17 cellular contexts compared by ENCODE assay signal in the genomic region with DNA sequence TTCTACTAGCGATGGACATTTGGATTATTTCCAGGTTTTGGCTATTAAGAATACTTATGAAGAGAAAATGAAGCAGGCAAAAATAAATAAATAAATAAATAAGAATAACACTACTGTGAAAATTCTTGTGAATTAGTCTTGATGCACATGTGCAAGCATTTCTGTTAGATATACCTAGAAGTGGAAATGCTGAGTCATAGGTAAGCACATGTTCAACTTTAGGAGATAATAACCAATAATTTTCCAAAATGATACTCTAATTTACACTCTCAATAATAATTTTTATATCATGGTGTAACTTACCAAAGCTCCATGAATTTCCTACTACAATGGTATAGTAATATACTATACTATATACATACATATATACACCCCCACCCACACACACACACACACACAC. TPM values are rescaled to one million over a fixed set of nuclear protein-coding genes. Genes with fewer than 3 reads are reported as not detected.
DNase-seq lines count a peak whose midpoint lies in the region; ATAC-seq, FAIRE-seq and TF ChIP-seq lines count a peak whose summit lies in the region.
"Had no signal": no experiment of that assay in that cellular context is flagged by ENCODE, and none has a peak within 500 bp of the region (broad histone marks: within the 10 kb centered on the region; RNA-seq: fewer than 3 reads in every experiment).

No MANE protein-coding gene starts in this region.

- no peaks in the 10 kb centered on the region for H4K20me1 ChIP-seq in HepG2 (ENCODE audit: insufficient read depth, low read length)

- no peak for DNase-seq in activated CD4-positive, alpha-beta memory T cell treated with anti-CD3 and anti-CD28 coated beads for 36 hours
- no peak for DNase-seq in activated CD4-positive, alpha-beta memory T cell treated with anti-CD3 and anti-CD28 coated beads, Interleukin-2, amount 10 ng/mL, durations not matched to agents 7 days and 5 days
- no peak for DNase-seq in HepG2 (ENCODE audit: low spot score)
- no peak for DNase-seq in right lobe of liver
- peak; percentile 16 for DNase-seq in OCI-M1 (lab: John Stamatoyannopoulos, UW)
- peak; percentile 13 for DNase-seq in iris pigment epithelial cell (ENCODE audit: low read depth)
- no peak for DNase-seq in nephron progenitor cell
- DNase-seq: BE2C; CD8-positive, alpha-beta T cell; COR-L47 had no signal

- TF ChIP-seq RAD21 in HepG2 (CRISPR knock-in tag; IDR thresholded peaks at IDR 0.05): no peak

- H3K4me3 Mint-ChIP-seq in activated CD4-positive, alpha-beta memory T cell treated with anti-CD3 and anti-CD28 coated beads for 36 hours: no peak overlapping the region
- no peak overlapping the region for H3K4me3 Mint-ChIP-seq in activated CD4-positive, alpha-beta memory T cell treated with anti-CD3 and anti-CD28 coated beads, Interleukin-2, amount 10 ng/mL, durations not matched to agents 7 days and 5 days
- no peak overlapping the region for H3K4me3 Mint-ChIP-seq in nephron progenitor cell
- H3K4me3 Mint-ChIP-seq: CD14-positive monocyte; CD8-positive, alpha-beta T cell had no signal

- H3K36me3 ChIP-seq in HepG2 (replicated peaks in 1 of 2; ENCODE audit: control insufficient read depth in 1 of 2, insufficient read depth in 2 of 2, low read length in 2 of 2): peaks cover 10 to 37% of the 10 kb centered on the region in 2 experiments
- peaks cover 0 to 27% (median 1%) of the 10 kb centered on the region in 4 donors for H3K36me3 ChIP-seq in right lobe of liver
- H3K36me3 ChIP-seq: BE2C had no signal

- H3K9me3 Mint-ChIP-seq in activated CD4-positive, alpha-beta memory T cell treated with anti-CD3 and anti-CD28 coated beads for 36 hours: no peaks in the 10 kb centered on the region
- H3K9me3 Mint-ChIP-seq in activated CD4-positive, alpha-beta memory T cell treated with anti-CD3 and anti-CD28 coated beads, Interleukin-2, amount 10 ng/mL, durations not matched to agents 7 days and 5 days: no peaks in the 10 kb centered on the region
- no peaks in the 10 kb centered on the region for H3K9me3 Mint-ChIP-seq in nephron progenitor cell
- H3K9me3 Mint-ChIP-seq: CD14-positive monocyte; CD8-positive, alpha-beta T cell had no signal

- peaks cover 3% of the 10 kb centered on the region for H3K4me1 Mint-ChIP-seq in activated CD4-positive, alpha-beta memory T cell treated with anti-CD3 and anti-CD28 coated beads for 36 hours (ENCODE audit: low read depth)
- H3K4me1 Mint-ChIP-seq in activated CD4-positive, alpha-beta memory T cell treated with anti-CD3 and anti-CD28 coated beads, Interleukin-2, amount 10 ng/mL, durations not matched to agents 7 days and 5 days: no peaks in the 10 kb centered on the region
- H3K4me1 Mint-ChIP-seq in nephron progenitor cell: no peaks in the 10 kb centered on the region

- POLR2A ChIA-PET in activated CD4-positive, alpha-beta memory T cell treated with anti-CD3 and anti-CD28 coated beads for 36 hours (lab: Charles Lee): no interaction called here
- POLR2A ChIA-PET in activated CD4-positive, alpha-beta memory T cell treated with anti-CD3 and anti-CD28 coated beads, Interleukin-2, amount 10 ng/mL, durations not matched to agents 7 days and 5 days (lab: Charles Lee): no interaction called here
- POLR2A ChIA-PET in HepG2 (lab: Yijun Ruan, JAX): no interaction called here

- 95% methylated on average over 1 of the region's 1 CpG for WGBS in HepG2 (ENCODE audit: low lambda C conversion rate)
- WGBS in right lobe of liver (ENCODE audit: insufficient coverage, low coverage, low lambda C conversion rate, missing lambda C conversion rate): 100% methylated on average over 1 of the region's 1 CpG

- ATAC-seq in HepG2 (no peak), right lobe of liver (no peak), GM21423 (IDR thresholded peaks at IDR 0.05; ENCODE audit: unreplicated experiment) (no peak)
- ATAC-seq: CD8-positive, alpha-beta T cell; HCT116 had no signal

- peaks cover 17% of the 10 kb centered on the region for H3K36me3 Mint-ChIP-seq in activated CD4-positive, alpha-beta memory T cell treated with anti-CD3 and anti-CD28 coated beads for 36 hours
- peaks cover 39% of the 10 kb centered on the region for H3K36me3 Mint-ChIP-seq in activated CD4-positive, alpha-beta memory T cell treated with anti-CD3 and anti-CD28 coated beads, Interleukin-2, amount 10 ng/mL, durations not matched to agents 7 days and 5 days (ENCODE audit: low read depth)
- no peaks in the 10 kb centered on the region for H3K36me3 Mint-ChIP-seq in nephron progenitor cell (ENCODE audit: low read depth)

- no peaks in the 10 kb centered on the region for H3K27me3 Mint-ChIP-seq in activated CD4-positive, alpha-beta memory T cell treated with anti-CD3 and anti-CD28 coated beads for 36 hours
- no peaks in the 10 kb centered on the region for H3K27me3 Mint-ChIP-seq in activated CD4-positive, alpha-beta memory T cell treated with anti-CD3 and anti-CD28 coated beads, Interleukin-2, amount 10 ng/mL, durations not matched to agents 7 days and 5 days
- H3K27me3 Mint-ChIP-seq in nephron progenitor cell (ENCODE audit: low read depth, poor library complexity): no peaks in the 10 kb centered on the region

- CTCF ChIA-PET in activated CD4-positive, alpha-beta memory T cell treated with anti-CD3 and anti-CD28 coated beads for 36 hours (lab: Charles Lee): no interaction called here
- CTCF ChIA-PET in activated CD4-positive, alpha-beta memory T cell treated with anti-CD3 and anti-CD28 coated beads, Interleukin-2, amount 10 ng/mL, durations not matched to agents 7 days and 5 days (lab: Charles Lee): interaction anchor here (0.9 to 1.5 kb wide), 2 partner anchors 95 to 119 kb away, joined by 5 to 6 read pairs; a partner anchor contains a TSS
- CTCF ChIA-PET in HepG2 (lab: Yijun Ruan, JAX; ENCODE audit: low intra/inter-chr PET ratio, low total read pairs): no interaction called here

- H3K27ac ChIP-seq in HepG2 (ENCODE audit: extremely low read length, insufficient read depth, low read length): no peak overlapping the region
- no peak overlapping the region for H3K27ac ChIP-seq in right lobe of liver
- H3K27ac ChIP-seq: HL-60 had no signal

- TF ChIP-seq CTCF in HepG2 (CRISPR knock-in tag; IDR thresholded peaks at IDR 0.05) (no peak), right lobe of liver (IDR thresholded peaks at IDR 0.05) (no peak), nephron progenitor cell (IDR thresholded peaks at IDR 0.05) (no peak)

- no peak overlapping the region for H2AFZ ChIP-seq in HepG2 (ENCODE audit: low read length)

- peak overlapping the region; percentile 44 for H3K27ac Mint-ChIP-seq in activated CD4-positive, alpha-beta memory T cell treated with anti-CD3 and anti-CD28 coated beads for 36 hours
- H3K27ac Mint-ChIP-seq in activated CD4-positive, alpha-beta memory T cell treated with anti-CD3 and anti-CD28 coated beads, Interleukin-2, amount 10 ng/mL, durations not matched to agents 7 days and 5 days: no peak overlapping the region
- no peak overlapping the region for H3K27ac Mint-ChIP-seq in nephron progenitor cell
- H3K27ac Mint-ChIP-seq: CD8-positive, alpha-beta T cell had no signal

- H3K79me2 ChIP-seq in HepG2 (ENCODE audit: insufficient read depth, low read length): no peaks in the 10 kb centered on the region

- in situ Hi-C loops in HepG2 (cut with HindIII; ENCODE audit: extremely low pct_ligation_motif_present, low pct_unique_long_range_greater_than_20kb): loop anchor here (25.0 kb wide), 1 partner anchor 339 kb away; a partner anchor contains a TSS

- TF ChIP-seq EP300 in HepG2 (IDR thresholded peaks at IDR 0.05; ENCODE audit: low read depth in 2 of 2, low read length in 2 of 2) (no peak), HepG2 (CRISPR knock-in tag; IDR thresholded peaks at IDR 0.05; ENCODE audit: borderline replicate concordance) (no peak)

- H3K4me3 ChIP-seq in HepG2 (replicated peaks in 1 of 3; ENCODE audit: insufficient read depth in 1 of 3, low read depth in 2 of 3, low read length in 3 of 3) (no peak overlapping the region), right lobe of liver (no peak overlapping the region)

- no peak overlapping the region for H3K9ac ChIP-seq in HepG2 (ENCODE audit: insufficient read depth, low read depth, low read length)

- BruUV-seq in HepG2 (replicated peaks; lab: Mats Ljungman, UMichigan): no TSS peak

- FAIRE-seq in HepG2 (lab: Jason Lieb, UNC): no peak
- FAIRE-seq: A204.1, D721Med, H54 had no signal

- H3K4me2 ChIP-seq in HepG2 (ENCODE audit: low read depth, low read length): no peak overlapping the region

- no peaks in the 10 kb centered on the region for H3K4me1 ChIP-seq in HepG2 (ENCODE audit: insufficient read depth, low read length)
- H3K4me1 ChIP-seq in right lobe of liver: no peaks in the 10 kb centered on the region
- H3K4me1 ChIP-seq: BE2C had no signal

- no peak for TF ChIP-seq POLR2A in HepG2 (IDR thresholded peaks at IDR 0.05; ENCODE audit: insufficient read depth in 1 of 2, low read depth in 2 of 2, low read length in 2 of 2)
- TF ChIP-seq POLR2A in right lobe of liver (IDR thresholded peaks at IDR 0.05): no peak

- H3K27me3 ChIP-seq in HepG2 (ENCODE audit: control insufficient read depth in 1 of 2, insufficient read depth in 2 of 2, low read length in 2 of 2) (no peaks in the 10 kb centered on the region; a peak in 1 of 5 replicates), right lobe of liver (no peaks in the 10 kb centered on the region)
- H3K27me3 ChIP-seq: BE2C had no signal

- H3K9me3 ChIP-seq in HepG2 (ENCODE audit: low read length) (no peaks in the 10 kb centered on the region), right lobe of liver (no peaks in the 10 kb centered on the region)
- H3K9me3 ChIP-seq: BE2C had no signal

- intact Hi-C loops in activated CD4-positive, alpha-beta memory T cell treated with anti-CD3 and anti-CD28 coated beads for 36 hours (cut with micrococcal nuclease): loop anchor here (10.0 kb wide), 1 partner anchor 187 kb away; a partner anchor contains a TSS
- intact Hi-C loops in HepG2 (cut with micrococcal nuclease; ENCODE audit: unreplicated experiment): no loop called here
- intact Hi-C loops in right lobe of liver (cut with DNase I): loop anchor here in 1 of 2 donors (10.0 kb wide), 1 partner anchor 117 kb away; a partner anchor contains a TSS

RNA-seq across cellular contexts. Expression of a gene that starts 23.4 kb away (rescaled TPM):
- total RNA-seq in activated CD4-positive, alpha-beta memory T cell treated with anti-CD3 and anti-CD28 coated beads for 36 hours: 100 to 1,000 TPM; 107 to 110 TPM
- 10 to 100 TPM; 86.2 to 86.9 TPM for total RNA-seq in activated CD4-positive, alpha-beta memory T cell treated with anti-CD3 and anti-CD28 coated beads, Interleukin-2, amount 10 ng/mL, durations not matched to agents 7 days and 5 days
- 104 and 113 TPM in 2 replicates for total RNA-seq in HepG2 (2016; rRNA removed; fragmentation: Illumina TruSeq; extraction: Trizol)
- 43.3 and 46.4 TPM in 2 replicates for total RNA-seq in HepG2 (2016; cell fraction: cytosol; rRNA removed; fragmentation: Illumina TruSeq; extraction: Trizol; ENCODE audit: low read depth)
- total RNA-seq in HepG2 (2016; cell fraction: insoluble cytoplasmic fraction; rRNA removed; fragmentation: Illumina TruSeq; extraction: Trizol): 107 and 110 TPM in 2 replicates
- 61.7 and 67.5 TPM in 2 replicates for total RNA-seq in HepG2 (2016; cell fraction: membrane; rRNA removed; fragmentation: Illumina TruSeq; extraction: Trizol)
- total RNA-seq in HepG2 (2016; cell fraction: nucleus; rRNA removed; fragmentation: Illumina TruSeq; extraction: Trizol): 78.5 and 81.5 TPM in 2 replicates
- polyA plus RNA-seq in HepG2 (2011; rRNA removed): 63.7 and 66.9 TPM in 2 replicates
- 82.0 and 84.9 TPM in 2 replicates for polyA plus RNA-seq in HepG2 (2011; cell fraction: cytosol; rRNA removed)
- polyA plus RNA-seq in HepG2 (2011; cell fraction: nucleus; rRNA removed): 31.6 and 32.8 TPM in 2 replicates
- polyA plus RNA-seq in HepG2 (2012): 66.4 and 67.0 TPM in 2 replicates
- 42.5 and 45.7 TPM in 2 replicates for polyA plus RNA-seq in HepG2 (2016; cell fraction: cytosol; fragmentation: Illumina TruSeq; extraction: Trizol; ENCODE audit: low read depth)
- polyA plus RNA-seq in HepG2 (2016; cell fraction: insoluble cytoplasmic fraction; fragmentation: Illumina TruSeq; extraction: Trizol; ENCODE audit: low read depth): 115 and 118 TPM in 2 replicates
- 55.7 and 60.8 TPM in 2 replicates for polyA plus RNA-seq in HepG2 (2016; cell fraction: membrane; fragmentation: Illumina TruSeq; extraction: Trizol; ENCODE audit: low read depth)
- 117 and 119 TPM in 2 replicates for polyA plus RNA-seq in HepG2 (2016; cell fraction: nucleus; fragmentation: Illumina TruSeq; extraction: Trizol; ENCODE audit: insufficient read depth, low read depth)
- 22.8 and 42.2 TPM in 2 replicates for polyA minus RNA-seq in HepG2 (2011; rRNA and poly(A)+ RNA removed; ENCODE audit: low replicate concordance)
- polyA minus RNA-seq in HepG2 (2011; cell fraction: cytosol; rRNA and poly(A)+ RNA removed): 20.5 and 29.3 TPM in 2 replicates
- polyA minus RNA-seq in HepG2 (2011; cell fraction: nucleus; rRNA and poly(A)+ RNA removed): 22.3 and 22.8 TPM in 2 replicates
- 100 to 1,000 TPM in 1 of 6 experiments, 10 to 100 TPM in 5; 39.3 to 111 (median 49.7) TPM for total RNA-seq in right lobe of liver

RNA-seq across cellular contexts. Expression of a gene that starts 38.3 kb away (rescaled TPM):
- total RNA-seq in activated CD4-positive, alpha-beta memory T cell treated with anti-CD3 and anti-CD28 coated beads for 36 hours: 10 to 100 TPM; 44.7 to 56.7 TPM
- 10 to 100 TPM; 40.5 to 42.1 TPM for total RNA-seq in activated CD4-positive, alpha-beta memory T cell treated with anti-CD3 and anti-CD28 coated beads, Interleukin-2, amount 10 ng/mL, durations not matched to agents 7 days and 5 days
- total RNA-seq in HepG2 (2016; rRNA removed; fragmentation: Illumina TruSeq; extraction: Trizol) (42.8 and 43.9 TPM in 2 replicates), right lobe of liver (10 to 100 TPM; 12.4 to 22.4 (median 17.6) TPM)
- 38.9 and 47.3 TPM in 2 replicates for total RNA-seq in HepG2 (2016; cell fraction: cytosol; rRNA removed; fragmentation: Illumina TruSeq; extraction: Trizol; ENCODE audit: low read depth)
- 42.2 and 45.4 TPM in 2 replicates for total RNA-seq in HepG2 (2016; cell fraction: insoluble cytoplasmic fraction; rRNA removed; fragmentation: Illumina TruSeq; extraction: Trizol)
- total RNA-seq in HepG2 (2016; cell fraction: membrane; rRNA removed; fragmentation: Illumina TruSeq; extraction: Trizol): 79.6 and 87.7 TPM in 2 replicates
- total RNA-seq in HepG2 (2016; cell fraction: nucleus; rRNA removed; fragmentation: Illumina TruSeq; extraction: Trizol): 38.8 and 49.8 TPM in 2 replicates
- 19.3 and 23.4 TPM in 2 replicates for polyA plus RNA-seq in HepG2 (2011; rRNA removed)
- 6.5 and 10.0 TPM in 2 replicates for polyA plus RNA-seq in HepG2 (2011; cell fraction: cytosol; rRNA removed)
- 13.7 and 23.3 TPM in 2 replicates for polyA plus RNA-seq in HepG2 (2011; cell fraction: nucleus; rRNA removed)
- polyA plus RNA-seq in HepG2 (2012): 16.3 and 18.5 TPM in 2 replicates
- 32.8 and 38.4 TPM in 2 replicates for polyA plus RNA-seq in HepG2 (2016; cell fraction: cytosol; fragmentation: Illumina TruSeq; extraction: Trizol; ENCODE audit: low read depth)
- polyA plus RNA-seq in HepG2 (2016; cell fraction: insoluble cytoplasmic fraction; fragmentation: Illumina TruSeq; extraction: Trizol; ENCODE audit: low read depth): 29.4 and 29.9 TPM in 2 replicates
- polyA plus RNA-seq in HepG2 (2016; cell fraction: membrane; fragmentation: Illumina TruSeq; extraction: Trizol; ENCODE audit: low read depth): 43.9 and 45.7 TPM in 2 replicates
- 42.7 and 44.3 TPM in 2 replicates for polyA plus RNA-seq in HepG2 (2016; cell fraction: nucleus; fragmentation: Illumina TruSeq; extraction: Trizol; ENCODE audit: insufficient read depth, low read depth)
- 4.3 and 4.8 TPM in 2 replicates for polyA minus RNA-seq in HepG2 (2011; rRNA and poly(A)+ RNA removed; ENCODE audit: low replicate concordance)
- polyA minus RNA-seq in HepG2 (2011; cell fraction: cytosol; rRNA and poly(A)+ RNA removed): 7.1 and 10.1 TPM in 2 replicates
- polyA minus RNA-seq in HepG2 (2011; cell fraction: nucleus; rRNA and poly(A)+ RNA removed): 57.7 and 69.5 TPM in 2 replicates

Comparison
In these comparisons a context has a peak if more than half of its experiments do, and no peak if none do; other contexts are left out.
1. DNase-seq: peak in OCI-M1 (single experiment) and iris pigment epithelial cell (single experiment); none in activated CD4-positive, alpha-beta memory T cell treated with anti-CD3 and anti-CD28 coated beads for 36 hours (single experiment), activated CD4-positive, alpha-beta memory T cell treated with anti-CD3 and anti-CD28 coated beads, Interleukin-2, amount 10 ng/mL, durations not matched to agents 7 days and 5 days (single experiment), HepG2 (single experiment), right lobe of liver (0 of 3) and nephron progenitor cell (single experiment).